Comparison of ENCODE assay signal across 18 cellular contexts in the genomic region with DNA sequence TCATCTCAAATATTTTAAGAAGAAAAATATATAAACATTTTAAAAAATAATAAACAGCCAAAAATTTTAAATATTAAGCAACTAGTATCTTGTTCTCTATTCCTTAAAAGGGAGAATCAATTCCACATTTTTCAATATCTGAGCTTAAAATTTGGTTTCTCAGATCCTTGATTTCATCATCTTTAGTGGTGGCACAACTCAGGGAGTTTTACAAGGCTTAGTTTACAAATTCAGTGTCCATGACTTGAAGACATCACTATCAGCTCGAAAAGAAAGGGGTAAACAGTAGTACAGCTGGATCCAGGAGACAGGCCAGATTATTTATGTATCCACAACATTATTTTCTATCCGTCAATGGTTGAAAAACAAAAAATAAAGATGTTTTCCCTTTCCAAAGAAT. TPM values are rescaled to one million over a fixed set of nuclear protein-coding genes. Genes with fewer than 3 reads are reported as not detected.
A peak's percentile ranks its signal among the peaks of the same experiment; 100 is the strongest.
DNase-seq lines count a peak whose midpoint lies in the region; ATAC-seq and TF ChIP-seq lines count a peak whose summit lies in the region.
"Had no signal": no experiment of that assay in that cellular context is flagged by ENCODE, and none has a peak within 500 bp of the region (broad histone marks: within the 10 kb centered on the region; RNA-seq: fewer than 3 reads in every experiment).

No MANE protein-coding gene starts in this region.

- no TSS peak for BruUV-seq in IMR-90 (replicated peaks; lab: Mats Ljungman, UMichigan)

- H3K56ac ChIP-seq in IMR-90 (ENCODE audit: extremely low read depth, insufficient read depth, low read length), result no peak overlapping the region

- H2BK15ac ChIP-seq in IMR-90 (ENCODE audit: low read depth, low read length), result no peak overlapping the region

- CTCF ChIA-PET in IMR-90 (lab: Yijun Ruan, JAX), result interaction anchor here (0.6 kb wide), 1 partner anchor 8 kb away, joined by 5 read pairs; no protein-coding TSS in a partner anchor

- H3K79me1 ChIP-seq in IMR-90 (ENCODE audit: low read depth in 1 of 2, low read length in 2 of 2), result peaks cover 0 to 46% of the 10 kb centered on the region in 2 experiments; a peak in 2 of 4 replicates

- H3K14ac ChIP-seq in IMR-90 (replicated peaks; ENCODE audit: low read depth, low read length), result no peak overlapping the region

- no peak overlapping the region for H2AK9ac ChIP-seq in IMR-90 (replicated peaks; ENCODE audit: low read depth, low read length, poor library complexity)

- no peak overlapping the region; the same call in 1 of the 2 replicates for H3K4ac ChIP-seq in IMR-90 (ENCODE audit: low read depth, low read length)

- peak overlapping the region in 1 of 2 experiments; percentile 10; a peak in 1 of 4 replicates for H4K8ac ChIP-seq in IMR-90 (ENCODE audit: low read depth in 2 of 2, low read length in 2 of 2)

- H3K36me3 ChIP-seq in IMR-90 (ENCODE audit: control insufficient read depth, insufficient read depth, low read length), result 0 out of 2 replicates have a peak, but pooled peaks cover 2% of the 10 kb centered on the region
- H3K36me3 ChIP-seq in iPS-20b (ENCODE audit: insufficient read depth, low read depth, low read length), result peaks cover 6% of the 10 kb centered on the region; the same call in 1 of the 2 replicates
- H3K36me3 ChIP-seq: adrenal gland had no signal

- H3K4me3 ChIP-seq in IMR-90 (ENCODE audit: insufficient read depth, low read depth, low read length) (no peak overlapping the region), iPS-20b (ENCODE audit: low read length) (peak overlapping the region; percentile 5; the same call in 1 of the 2 replicates)
- H3K4me3 ChIP-seq: adrenal gland, GM12878 had no signal

- intact Hi-C loops in IMR-90 (cut with micrococcal nuclease), result no loop called here

- DNase-seq in AG20443 (ENCODE audit: low spot score) (peak; percentile 18), IMR-90 (peak; percentile 53), astrocyte of the hippocampus (ENCODE audit: low read depth, low spot score) (peak; percentile 12), NCI-H187 treated with DMSO at 0.1 percent for 48 hours (lab: John Stamatoyannopoulos, UW) (no peak), T1000 (lab: John Stamatoyannopoulos, UW) (no peak), NCI-H774 (lab: John Stamatoyannopoulos, UW) (no peak)
- DNase-seq: adrenal gland, glutamatergic neuron, NCI-H187, NCI-H510A, substantia nigra, WERI-Rb-1 had no signal

- in situ Hi-C loops in IMR-90 (cut with MboI; ENCODE audit: low sequenced_read_pairs), result loop anchor here (5.0 kb wide), 1 partner anchor 76 kb away; no protein-coding TSS in a partner anchor

- TF ChIP-seq RAD21 in IMR-90 (IDR thresholded peaks at IDR 0.05; ENCODE audit: low read length), result no peak

- H3K27ac ChIP-seq in IMR-90 (ENCODE audit: insufficient read depth, low read length) (peak overlapping the region; percentile 69; the same call in 1 of the 2 replicates), iPS-20b (ENCODE audit: low read length) (peak overlapping the region; percentile 96)
- H3K27ac ChIP-seq: adrenal gland, WERI-Rb-1 had no signal

- POLR2A ChIA-PET in IMR-90 (lab: Charles Lee; ENCODE audit: unreplicated experiment), result interaction anchor here (0.5 kb wide), 1 partner anchor 138 kb away, joined by 7 read pairs; no protein-coding TSS in a partner anchor

- H3K4me1 ChIP-seq in IMR-90 (ENCODE audit: control insufficient read depth, insufficient read depth, low read length) (peaks cover 26% of the 10 kb centered on the region), iPS-20b (ENCODE audit: insufficient read depth, low read length) (peaks cover 68% of the 10 kb centered on the region)

- no peak overlapping the region for H3K18ac ChIP-seq in IMR-90 (ENCODE audit: low read depth, low read length)

- H3K4me2 ChIP-seq in IMR-90 (ENCODE audit: low read depth, low read length), result peak overlapping the region; percentile 77

- no peak overlapping the region for H3K23ac ChIP-seq in IMR-90 (ENCODE audit: low read depth, low read length)

- H3K9me3 ChIP-seq in IMR-90 (ENCODE audit: control insufficient read depth, insufficient read depth, low read length) (no peaks in the 10 kb centered on the region), iPS-20b (ENCODE audit: insufficient read depth, low read depth, low read length) (no peaks in the 10 kb centered on the region)
- H3K9me3 ChIP-seq: adrenal gland had no signal

- TF ChIP-seq CTCF in IMR-90 (conservative IDR thresholded peaks at IDR 0.05; ENCODE audit: low read depth, low read length), result no peak

- H2AK5ac ChIP-seq in IMR-90 (ENCODE audit: low read depth, low read length), result no peak overlapping the region

- H2BK120ac ChIP-seq in IMR-90 (ENCODE audit: low read depth, low read length), result 0 out of 2 replicates have a peak overlapping the region, but pooled peaks have one; percentile 24

- H2BK5ac ChIP-seq in IMR-90 (ENCODE audit: low read depth, low read length, poor library complexity, severe bottlenecking), result peak overlapping the region; percentile 82

- 0% methylated on average over 1 of the region's 2 CpGs; no CpG with 5 or more reads in 1 of the 2 experiments for WGBS in IMR-90 (ENCODE audit: extremely low coverage in 2 of 2, insufficient read length in 1 of 2), 2 experiments

- dilution Hi-C loops in IMR-90 (cut with HindIII; ENCODE audit: low sequenced_read_pairs, unreplicated experiment), result no loop called here

- H2AFZ ChIP-seq in IMR-90 (replicated peaks; ENCODE audit: low read length, poor library complexity), result no peak overlapping the region

- peaks cover 75% of the 10 kb centered on the region for H4K20me1 ChIP-seq in IMR-90 (ENCODE audit: insufficient read depth, low read length)

- no peak for TF ChIP-seq POLR2A in IMR-90 (IDR thresholded peaks at IDR 0.05; ENCODE audit: low read depth, low read length)

- no peak overlapping the region for H3K9ac ChIP-seq in IMR-90 (ENCODE audit: low read depth, low read length)
- peak overlapping the region; percentile 73; the same call in 1 of the 2 replicates for H3K9ac ChIP-seq in iPS-20b (ENCODE audit: low read depth, low read length)

- H3K27me3 ChIP-seq in IMR-90 (ENCODE audit: control insufficient read depth, insufficient read depth, low read length) (no peaks in the 10 kb centered on the region), iPS-20b (ENCODE audit: insufficient read depth, low read length) (no peaks in the 10 kb centered on the region)
- H3K27me3 ChIP-seq: adrenal gland had no signal

- H4K91ac ChIP-seq in IMR-90 (ENCODE audit: insufficient read depth, low read depth, low read length), result no peak overlapping the region

- no peak overlapping the region for H2BK20ac ChIP-seq in IMR-90 (ENCODE audit: low read depth, low read length)

- H3K9me1 ChIP-seq in IMR-90 (ENCODE audit: insufficient read depth, low read length), result peaks cover 20% of the 10 kb centered on the region

- H4K5ac ChIP-seq in IMR-90 (ENCODE audit: low read depth, low read length), result no peak overlapping the region

- peak; percentile 40 for ATAC-seq in IMR-90 (ENCODE audit: low read depth)
- ATAC-seq in GM18519 (IDR thresholded peaks at IDR 0.05; ENCODE audit: low FRiP score, unreplicated experiment), result no peak
- ATAC-seq: activated T-helper 17 cell treated with anti-CD3 and anti-CD28 coated beads, Interleukin-2, amount 50 U/mL, for 72 hours; GM12878; sciatic nerve had no signal

TF ChIP-seq in IMR-90, 13 proteins besides CTCF, POLR2A, EP300 and RAD21:
- TF ChIP-seq CEBPB (IDR thresholded peaks at IDR 0.05; ENCODE audit: low read depth, low read length) (peak; percentile 75), CHD1 (IDR thresholded peaks at IDR 0.05; ENCODE audit: low read depth, low read length) (no peak), SMC3 (IDR thresholded peaks at IDR 0.05; ENCODE audit: low read depth, low read length) (no peak)
- TF ChIP-seq, protein P1, sequence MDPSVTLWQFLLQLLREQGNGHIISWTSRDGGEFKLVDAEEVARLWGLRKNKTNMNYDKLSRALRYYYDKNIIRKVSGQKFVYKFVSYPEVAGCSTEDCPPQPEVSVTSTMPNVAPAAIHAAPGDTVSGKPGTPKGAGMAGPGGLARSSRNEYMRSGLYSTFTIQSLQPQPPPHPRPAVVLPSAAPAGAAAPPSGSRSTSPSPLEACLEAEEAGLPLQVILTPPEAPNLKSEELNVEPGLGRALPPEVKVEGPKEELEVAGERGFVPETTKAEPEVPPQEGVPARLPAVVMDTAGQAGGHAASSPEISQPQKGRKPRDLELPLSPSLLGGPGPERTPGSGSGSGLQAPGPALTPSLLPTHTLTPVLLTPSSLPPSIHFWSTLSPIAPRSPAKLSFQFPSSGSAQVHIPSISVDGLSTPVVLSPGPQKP (IDR thresholded peaks at IDR 0.05; ENCODE audit: borderline replicate concordance, low read depth, low read length), result no peak

RNA-seq across cellular contexts. Expression of a gene that starts 11.6 kb away (rescaled TPM):
- total RNA-seq in IMR-90 (2012; rRNA removed), result 88.2 and 126 TPM in 2 replicates
- polyA plus RNA-seq in IMR-90 (2012; rRNA removed), result 20.3 and 23.4 TPM in 2 replicates
- polyA plus RNA-seq in IMR-90 (2012; cell fraction: cytosol; rRNA removed), result 9.7 and 14.1 TPM in 2 replicates
- 15.6 and 47.0 TPM in 2 replicates for polyA plus RNA-seq in IMR-90 (2012; cell fraction: nucleus; rRNA removed; ENCODE audit: low replicate concordance)
- total RNA-seq: OCI-LY7 had no signal

Comparison
In these comparisons a context has a peak if more than half of its experiments do, and no peak if none do; other contexts are left out.
1. DNase-seq: peak in AG20443 (single experiment), IMR-90 (single experiment) and astrocyte of the hippocampus (single experiment); none in NCI-H187 treated with DMSO at 0.1 percent for 48 hours (single experiment), T1000 (single experiment) and NCI-H774 (single experiment).